In genomic region chr18:48920408-48921038, GRCh38 we compare ENCODE assay signal across 12 cellular contexts. TPM values are rescaled to one million over a fixed set of nuclear protein-coding genes. Genes with fewer than 3 reads are reported as not detected.
DNase-seq lines count a peak whose midpoint lies in the region; ATAC-seq and TF ChIP-seq lines count a peak whose summit lies in the region.
"Had no signal": no experiment of that assay in that cellular context is flagged by ENCODE, and none has a peak within 500 bp of the region (broad histone marks: within the 10 kb centered on the region; RNA-seq: fewer than 3 reads in every experiment).

No MANE protein-coding gene starts in this region.

- H3K4me1 Mint-ChIP-seq in WTC11 (peaks cover 48% of the 10 kb centered on the region), immature natural killer cell (peaks cover 84 to 94% of the 10 kb centered on the region in 2 donors)

- H3K4me2 ChIP-seq in GM23248 (ENCODE audit: unreplicated experiment), result no peak overlapping the region

- no peaks in the 10 kb centered on the region for H3K9me3 ChIP-seq in GM23248 (ENCODE audit: low read depth)
- H3K9me3 ChIP-seq: stomach had no signal

- H3K27me3 ChIP-seq in GM23248 (replicated peaks; ENCODE audit: insufficient read depth), result no peaks in the 10 kb centered on the region
- H3K27me3 ChIP-seq: stomach had no signal

- H3F3A ChIP-seq in GM23248 (ENCODE audit: insufficient read depth), result peaks cover 75% of the 10 kb centered on the region

- peak overlapping the region; percentile 28; the same call in 1 of the 2 replicates for H3K27ac ChIP-seq in GM23248

- TF ChIP-seq CTCF in WTC11 (IDR thresholded peaks at IDR 0.05) (no peak), GM13977 (IDR thresholded peaks at IDR 0.05; ENCODE audit: extremely low read depth, insufficient read depth, missing control alignments) (no peak)

- POLR2A ChIA-PET in WTC11 (lab: Charles Lee), result interaction anchor here (0.6 to 1.6 kb wide), 2 partner anchors 17 kb away, joined by 3 read pairs; no protein-coding TSS in a partner anchor

- peaks cover 78% of the 10 kb centered on the region for H3K79me2 ChIP-seq in GM23248 (ENCODE audit: insufficient read depth)

- H3K9me3 Mint-ChIP-seq in WTC11, result no peaks in the 10 kb centered on the region
- no peaks in the 10 kb centered on the region for H3K9me3 Mint-ChIP-seq in immature natural killer cell

- H3K36me3 ChIP-seq in GM23248 (ENCODE audit: low read depth), result peaks cover 5% of the 10 kb centered on the region; the same call in 1 of the 2 replicates

- no peak; the same call in 1 of the 2 replicates for ATAC-seq in WTC11

- peaks cover 20% of the 10 kb centered on the region for H3K36me3 Mint-ChIP-seq in WTC11
- peaks cover 3 to 21% (median 13%) of the 10 kb centered on the region in 3 donors for H3K36me3 Mint-ChIP-seq in immature natural killer cell

- DNase-seq in GM23248, result peak; percentile 4
- no peak for DNase-seq in WTC11 (ENCODE audit: low spot score)
- no peak for DNase-seq in immature natural killer cell
- peak; percentile 50 for DNase-seq in retina
- DNase-seq in NCI-H1105 treated with DMSO at 0.1 percent for 48 hours (lab: John Stamatoyannopoulos, UW), result no peak
- DNase-seq in AG08396 (ENCODE audit: low spot score), result no peak
- DNase-seq in GM13977 (ENCODE audit: low spot score), result no peak
- DNase-seq: activated CD4-positive, alpha-beta T cell treated with anti-CD3 and anti-CD28 coated beads, Interleukin-2, amount 50 U/mL, for 1 hour; midbrain; NCI-H2227 treated with DMSO at 0.1 percent for 48 hours; stomach; SW 1271 had no signal

- CTCF ChIA-PET in WTC11 (lab: Charles Lee), result no interaction called here

- no peak overlapping the region for H2AFZ ChIP-seq in GM23248

- in situ Hi-C loops in GM23248 (cut with MboI), result no loop called here
- in situ Hi-C loops in GM13977 (cut with MboI; ENCODE audit: low pct_unique_long_range_greater_than_20kb, low sequenced_read_pairs, unreplicated experiment), result no loop called here

- WGBS in GM23248 (ENCODE audit: low coverage in 1 of 2, low lambda C conversion rate in 2 of 2, missing lambda C conversion rate in 2 of 2), 2 experiments, result 92 to 95% methylated on average over 16 of the region's 16 CpGs

- H3K4me3 ChIP-seq in GM23248, result no peak overlapping the region
- H3K4me3 ChIP-seq: stomach had no signal

- no peaks in the 10 kb centered on the region for H3K27me3 Mint-ChIP-seq in WTC11 (ENCODE audit: low read depth)
- peaks cover 26 to 44% (median 33%) of the 10 kb centered on the region in 3 donors for H3K27me3 Mint-ChIP-seq in immature natural killer cell (ENCODE audit: low read depth in 3 of 3)

- H4K20me1 ChIP-seq in GM23248 (ENCODE audit: insufficient read depth), result no peaks in the 10 kb centered on the region

- peak overlapping the region; percentile 58 for H3K27ac Mint-ChIP-seq in WTC11
- H3K27ac Mint-ChIP-seq in immature natural killer cell, result peak overlapping the region; percentile 20 to 87 (median 65)

- H3K9ac ChIP-seq in GM23248, result no peak overlapping the region

- H3K4me3 Mint-ChIP-seq in WTC11 (no peak overlapping the region), immature natural killer cell (peak overlapping the region in 4 of 5 donors; percentile 5 to 46 (median 32))

- no peaks in the 10 kb centered on the region for H3K9me2 ChIP-seq in GM23248 (ENCODE audit: insufficient read depth)

- peaks cover 59% of the 10 kb centered on the region for H3K4me1 ChIP-seq in GM23248 (ENCODE audit: insufficient read depth)

TF ChIP-seq in WTC11, 78 proteins besides CTCF, POLR2A, EP300 and RAD21:
- TF ChIP-seq ZNF396 (CRISPR knock-in tag; IDR thresholded peaks at IDR 0.05; ENCODE audit: borderline replicate concordance) (no peak), OVOL2 (CRISPR knock-in tag; IDR thresholded peaks at IDR 0.05; ENCODE audit: borderline replicate concordance) (no peak), USF2 (CRISPR knock-in tag; IDR thresholded peaks at IDR 0.05) (no peak), FOXK1 (CRISPR knock-in tag; IDR thresholded peaks at IDR 0.05) (no peak), ZNF317 (CRISPR knock-in tag; IDR thresholded peaks at IDR 0.05; ENCODE audit: borderline replicate concordance, low read depth) (no peak), AFF4 (CRISPR knock-in tag; IDR thresholded peaks at IDR 0.05; ENCODE audit: borderline replicate concordance) (no peak), MXD4 (CRISPR knock-in tag; IDR thresholded peaks at IDR 0.05; ENCODE audit: borderline replicate concordance) (no peak), GABPB1 (CRISPR knock-in tag; IDR thresholded peaks at IDR 0.05) (no peak), NR1H2 (CRISPR knock-in tag; IDR thresholded peaks at IDR 0.05) (no peak)

RNA-seq across cellular contexts. Expression of gene SMAD7, which starts 30.2 kb away (rescaled TPM):
- 43.6 and 51.7 TPM in 2 replicates for total RNA-seq in GM23248 (2014; rRNA removed; shearing (Covaris generic))
- polyA plus RNA-seq in GM23248 (2016; fragmentation: Nextera tagmentation; extraction: Ambion mirVana), result 6.8 and 8.4 TPM in 2 replicates
- 26.7 to 44.7 TPM (median 29.5 TPM) in 3 replicates for total RNA-seq in WTC11 (2021)
- polyA plus RNA-seq in immature natural killer cell, result 10 to 100 TPM; 10.1 to 17.4 (median 12.3) TPM

Comparison
In these comparisons a context has a peak if more than half of its experiments do, and no peak if none do; other contexts are left out.
1. DNase-seq: peak in GM23248 (single experiment) and retina (single experiment); none in WTC11 (single experiment), immature natural killer cell (0 of 3), NCI-H1105 treated with DMSO at 0.1 percent for 48 hours (single experiment), AG08396 (single experiment) and GM13977 (single experiment).